Comparison of ENCODE assay signal across 10 cellular contexts in the genomic region with DNA sequence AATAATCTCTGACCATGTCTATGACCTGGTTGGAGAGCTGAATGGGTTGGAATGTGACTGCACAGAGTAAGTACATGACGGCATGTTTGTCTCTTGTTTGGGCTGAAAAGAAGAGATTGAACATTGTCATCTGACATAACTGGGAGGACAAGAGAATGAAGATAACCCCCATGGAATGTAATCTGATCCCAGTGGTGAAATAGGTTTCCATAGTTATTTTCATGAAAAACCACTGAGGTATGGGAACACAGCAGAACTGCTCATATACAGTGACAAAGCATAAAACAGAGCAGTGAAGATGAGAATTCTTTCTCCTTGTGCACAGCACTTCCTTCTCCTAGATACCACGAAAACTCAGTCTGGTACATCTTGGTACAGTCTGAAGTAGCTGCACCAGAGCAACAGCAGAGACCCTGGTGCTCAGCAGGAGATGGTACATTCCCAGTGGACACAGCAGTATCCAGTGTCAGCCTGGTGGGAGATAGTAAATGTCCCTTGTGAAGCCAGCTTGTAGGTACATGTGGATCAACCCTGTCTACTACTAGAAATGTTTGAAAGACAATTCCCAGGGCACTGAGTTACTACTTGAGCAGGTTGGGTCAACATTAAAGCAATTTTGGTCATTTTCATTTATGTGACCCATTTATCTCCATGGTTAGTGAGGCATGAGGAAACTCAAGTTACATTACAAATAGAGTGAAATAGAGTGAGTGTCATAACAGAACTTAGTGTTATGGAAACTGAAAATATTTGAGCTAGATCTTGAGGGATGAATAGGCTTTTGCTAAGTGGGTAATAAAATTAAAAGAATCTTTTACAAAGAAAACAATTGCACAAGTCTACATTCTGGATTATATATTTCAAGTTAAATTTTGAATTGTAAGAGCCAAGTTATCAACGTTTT.
DNase-seq lines count a peak whose midpoint lies in the region; ATAC-seq and TF ChIP-seq lines count a peak whose summit lies in the region.
"Had no signal": no experiment of that assay in that cellular context is flagged by ENCODE, and none has a peak within 500 bp of the region (broad histone marks: within the 10 kb centered on the region; RNA-seq: fewer than 3 reads in every experiment).

No MANE protein-coding gene starts in this region.

- peak overlapping the region; percentile 40 to 67 (median 48) for H3K27ac ChIP-seq in gastroesophageal sphincter
- no peak overlapping the region for H3K27ac ChIP-seq in MM.1S (ENCODE audit: low read length)

- peaks cover 0 to 22% (median 2%) of the 10 kb centered on the region in 3 donors for H3K4me1 ChIP-seq in gastroesophageal sphincter
- H3K4me1 ChIP-seq in MM.1S (ENCODE audit: low read length), result no peaks in the 10 kb centered on the region

- H3K36me3 ChIP-seq in gastroesophageal sphincter (no peaks in the 10 kb centered on the region), MM.1S (replicated peaks; ENCODE audit: insufficient read depth, low read length) (no peaks in the 10 kb centered on the region)

- no peaks in the 10 kb centered on the region for H3K79me2 ChIP-seq in MM.1S (ENCODE audit: low read length)

- 52 to 59% methylated on average over 2 to 3 of the region's 3 CpGs for WGBS in gastroesophageal sphincter (ENCODE audit: low coverage in 1 of 2), 2 donors

- no peak overlapping the region for H2AFZ ChIP-seq in MM.1S (ENCODE audit: low read length)

- intact Hi-C loops in Right ventricle myocardium superior (cut with DNase I), result no loop called here

- H3K4me3 ChIP-seq in gastroesophageal sphincter (no peak overlapping the region), MM.1S (ENCODE audit: low read length) (no peak overlapping the region)

- no peaks in the 10 kb centered on the region for H3K9me2 ChIP-seq in MM.1S (replicated peaks; ENCODE audit: insufficient read depth, low read length)

- H3K9ac ChIP-seq in MM.1S (ENCODE audit: low read length), result no peak overlapping the region

- TF ChIP-seq POLR2A in gastroesophageal sphincter (IDR thresholded peaks at IDR 0.05), result no peak

- ATAC-seq in GM21619 (IDR thresholded peaks at IDR 0.05; ENCODE audit: unreplicated experiment), result peak; percentile 69
- peak; percentile 8 for ATAC-seq in gastroesophageal sphincter
- ATAC-seq in Right ventricle myocardium superior (ENCODE audit: poor library complexity), result no peak
- no peak for ATAC-seq in HG03135 (IDR thresholded peaks at IDR 0.05; ENCODE audit: unreplicated experiment)

- TF ChIP-seq CTCF in gastroesophageal sphincter (IDR thresholded peaks at IDR 0.05) (no peak), MM.1S (IDR thresholded peaks at IDR 0.05; ENCODE audit: low read length) (no peak)

- DNase-seq in GM04503 (ENCODE audit: low read depth) (peak; percentile 82), NCI-H2029 (lab: John Stamatoyannopoulos, UW) (peak; percentile 77), Right ventricle myocardium superior (no peak), mesenteric fat pad (ENCODE audit: low spot score) (no peak), MM.1S (no peak)
- DNase-seq: DMS 273 treated with DMSO at 0.1 percent for 48 hours, NCI-H526 had no signal

- H4K20me1 ChIP-seq in MM.1S (ENCODE audit: insufficient read depth, low read length), result no peaks in the 10 kb centered on the region

- H3K27me3 ChIP-seq in gastroesophageal sphincter (no peaks in the 10 kb centered on the region), MM.1S (replicated peaks; ENCODE audit: insufficient read depth, low read length) (no peaks in the 10 kb centered on the region)

- no peaks in the 10 kb centered on the region for H3F3A ChIP-seq in MM.1S (ENCODE audit: insufficient read depth, low read length)

- H3K9me3 ChIP-seq in gastroesophageal sphincter, result no peaks in the 10 kb centered on the region
- no peaks in the 10 kb centered on the region for H3K9me3 ChIP-seq in MM.1S (replicated peaks; ENCODE audit: insufficient read depth, low read length)

- H3K4me2 ChIP-seq in MM.1S (ENCODE audit: low read depth, low read length), result no peak overlapping the region

- TF ChIP-seq EP300 in gastroesophageal sphincter (IDR thresholded peaks at IDR 0.05), result no peak

Comparison
In these comparisons a context has a peak if more than half of its experiments do, and no peak if none do; other contexts are left out.
1. DNase-seq: peak in GM04503 (single experiment) and NCI-H2029 (single experiment); none in Right ventricle myocardium superior (single experiment), mesenteric fat pad (single experiment) and MM.1S (single experiment).
2. ATAC-seq: peak in GM21619 (single experiment) and gastroesophageal sphincter (single experiment); none in Right ventricle myocardium superior (single experiment) and HG03135 (single experiment).